ENCODE assay signal across 1 cellular context in genomic region chr6:34656378-34657036, GRCh38.
A peak's percentile ranks its signal among the peaks of the same experiment; 100 is the strongest.
TF ChIP-seq lines count a peak whose summit lies in the region.

No MANE protein-coding gene starts in this region.

TF ChIP-seq in HEK293, 187 proteins besides CTCF, POLR2A, EP300 and RAD21 (continued from another document and continues in another):
- TF ChIP-seq ZNF626 (tag by site-specific recombination; IDR thresholded peaks at IDR 0.05) (no peak), ZNF354C (tag by site-specific recombination; IDR thresholded peaks at IDR 0.05; ENCODE audit: borderline replicate concordance, low read depth) (no peak), ZFHX2 (tag by site-specific recombination; conservative IDR thresholded peaks at IDR 0.05) (peak; percentile 69), ZNF600 (tag by site-specific recombination; IDR thresholded peaks at IDR 0.05) (peak; percentile 80), ZNF658 (tag by site-specific recombination; IDR thresholded peaks at IDR 0.05) (no peak), ZNF629 (tag by site-specific recombination; IDR thresholded peaks at IDR 0.05) (peak; percentile 98), SP7 (tag by site-specific recombination; IDR thresholded peaks at IDR 0.05) (peak; percentile 99), KLF1 (tag by site-specific recombination; IDR thresholded peaks at IDR 0.05) (no peak), ATF2 (tag by site-specific recombination; IDR thresholded peaks at IDR 0.05; ENCODE audit: low read depth) (peak; percentile 97), ZNF184 (tag by site-specific recombination; IDR thresholded peaks at IDR 0.05) (peak; percentile 63), KLF10 (tag by site-specific recombination; IDR thresholded peaks at IDR 0.05) (peak; percentile 41; the same call in 1 of the 2 replicates), ZNF639 (tag by site-specific recombination; IDR thresholded peaks at IDR 0.05) (peak; percentile 93), TRIM28 (IDR thresholded peaks at IDR 0.05; ENCODE audit: borderline replicate concordance, low read length) (peak; percentile 89), GLI2 (tag by site-specific recombination; IDR thresholded peaks at IDR 0.05; ENCODE audit: borderline replicate concordance, low read depth) (peak; percentile 49; the same call in 1 of the 2 replicates), ZBTB8A (tag by site-specific recombination; IDR thresholded peaks at IDR 0.05) (peak; percentile 35; the same call in 1 of the 2 replicates), ZNF664 (tag by site-specific recombination; IDR thresholded peaks at IDR 0.05) (peak; percentile 39; the same call in 1 of the 2 replicates), ZNF76 (tag by site-specific recombination; IDR thresholded peaks at IDR 0.05; ENCODE audit: borderline replicate concordance, low read depth) (peak; percentile 59; the same call in 1 of the 2 replicates), ZXDB (tag by site-specific recombination; IDR thresholded peaks at IDR 0.05) (peak; percentile 86), ZNF24 (tag by site-specific recombination; IDR thresholded peaks at IDR 0.05) (peak; percentile 96), ZNF433 (tag by site-specific recombination; IDR thresholded peaks at IDR 0.05; ENCODE audit: low read depth) (no peak), TCF7L2 (IDR thresholded peaks at IDR 0.05; ENCODE audit: borderline replicate concordance, low read depth, low read length) (peak; percentile 64), OVOL3 (tag by site-specific recombination; IDR thresholded peaks at IDR 0.05) (peak; percentile 71; the same call in 1 of the 2 replicates), ZNF449 (tag by site-specific recombination; IDR thresholded peaks at IDR 0.05) (0 out of 2 replicates have a peak, but pooled peaks have one; percentile 11), OSR2 (tag by site-specific recombination; IDR thresholded peaks at IDR 0.05) (peak; percentile 99), ZNF175 (tag by site-specific recombination; IDR thresholded peaks at IDR 0.05) (no peak), ZNF214 (tag by site-specific recombination; IDR thresholded peaks at IDR 0.05; ENCODE audit: borderline replicate concordance) (no peak), ZNF211 (tag by site-specific recombination; IDR thresholded peaks at IDR 0.05; ENCODE audit: low read depth) (no peak)
- TF ChIP-seq, protein P1, sequence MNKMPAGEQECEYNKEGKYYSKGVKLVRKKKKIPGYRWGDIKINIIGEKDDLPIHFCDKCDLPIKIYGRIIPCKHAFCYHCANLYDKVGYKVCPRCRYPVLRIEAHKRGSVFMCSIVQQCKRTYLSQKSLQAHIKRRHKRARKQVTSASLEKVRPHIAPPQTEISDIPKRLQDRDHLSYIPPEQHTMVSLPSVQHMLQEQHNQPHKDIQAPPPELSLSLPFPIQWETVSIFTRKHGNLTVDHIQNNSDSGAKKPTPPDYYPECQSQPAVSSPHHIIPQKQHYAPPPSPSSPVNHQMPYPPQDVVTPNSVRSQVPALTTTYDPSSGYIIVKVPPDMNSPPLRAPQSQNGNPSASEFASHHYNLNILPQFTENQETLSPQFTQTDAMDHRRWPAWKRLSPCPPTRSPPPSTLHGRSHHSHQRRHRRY (tag by site-specific recombination; IDR thresholded peaks at IDR 0.05), result no peak
- TF ChIP-seq, protein P2, sequence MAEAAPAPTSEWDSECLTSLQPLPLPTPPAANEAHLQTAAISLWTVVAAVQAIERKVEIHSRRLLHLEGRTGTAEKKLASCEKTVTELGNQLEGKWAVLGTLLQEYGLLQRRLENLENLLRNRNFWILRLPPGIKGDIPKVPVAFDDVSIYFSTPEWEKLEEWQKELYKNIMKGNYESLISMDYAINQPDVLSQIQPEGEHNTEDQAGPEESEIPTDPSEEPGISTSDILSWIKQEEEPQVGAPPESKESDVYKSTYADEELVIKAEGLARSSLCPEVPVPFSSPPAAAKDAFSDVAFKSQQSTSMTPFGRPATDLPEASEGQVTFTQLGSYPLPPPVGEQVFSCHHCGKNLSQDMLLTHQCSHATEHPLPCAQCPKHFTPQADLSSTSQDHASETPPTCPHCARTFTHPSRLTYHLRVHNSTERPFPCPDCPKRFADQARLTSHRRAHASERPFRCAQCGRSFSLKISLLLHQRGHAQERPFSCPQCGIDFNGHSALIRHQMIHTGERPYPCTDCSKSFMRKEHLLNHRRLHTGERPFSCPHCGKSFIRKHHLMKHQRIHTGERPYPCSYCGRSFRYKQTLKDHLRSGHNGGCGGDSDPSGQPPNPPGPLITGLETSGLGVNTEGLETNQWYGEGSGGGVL (tag by site-specific recombination; IDR thresholded peaks at IDR 0.05), result no peak
- TF ChIP-seq, protein P3, sequence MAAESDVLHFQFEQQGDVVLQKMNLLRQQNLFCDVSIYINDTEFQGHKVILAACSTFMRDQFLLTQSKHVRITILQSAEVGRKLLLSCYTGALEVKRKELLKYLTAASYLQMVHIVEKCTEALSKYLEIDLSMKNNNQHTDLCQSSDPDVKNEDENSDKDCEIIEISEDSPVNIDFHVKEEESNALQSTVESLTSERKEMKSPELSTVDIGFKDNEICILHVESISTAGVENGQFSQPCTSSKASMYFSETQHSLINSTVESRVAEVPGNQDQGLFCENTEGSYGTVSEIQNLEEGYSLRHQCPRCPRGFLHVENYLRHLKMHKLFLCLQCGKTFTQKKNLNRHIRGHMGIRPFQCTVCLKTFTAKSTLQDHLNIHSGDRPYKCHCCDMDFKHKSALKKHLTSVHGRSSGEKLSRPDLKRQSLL (tag by site-specific recombination; IDR thresholded peaks at IDR 0.05), result no peak
- TF ChIP-seq, protein P4, sequence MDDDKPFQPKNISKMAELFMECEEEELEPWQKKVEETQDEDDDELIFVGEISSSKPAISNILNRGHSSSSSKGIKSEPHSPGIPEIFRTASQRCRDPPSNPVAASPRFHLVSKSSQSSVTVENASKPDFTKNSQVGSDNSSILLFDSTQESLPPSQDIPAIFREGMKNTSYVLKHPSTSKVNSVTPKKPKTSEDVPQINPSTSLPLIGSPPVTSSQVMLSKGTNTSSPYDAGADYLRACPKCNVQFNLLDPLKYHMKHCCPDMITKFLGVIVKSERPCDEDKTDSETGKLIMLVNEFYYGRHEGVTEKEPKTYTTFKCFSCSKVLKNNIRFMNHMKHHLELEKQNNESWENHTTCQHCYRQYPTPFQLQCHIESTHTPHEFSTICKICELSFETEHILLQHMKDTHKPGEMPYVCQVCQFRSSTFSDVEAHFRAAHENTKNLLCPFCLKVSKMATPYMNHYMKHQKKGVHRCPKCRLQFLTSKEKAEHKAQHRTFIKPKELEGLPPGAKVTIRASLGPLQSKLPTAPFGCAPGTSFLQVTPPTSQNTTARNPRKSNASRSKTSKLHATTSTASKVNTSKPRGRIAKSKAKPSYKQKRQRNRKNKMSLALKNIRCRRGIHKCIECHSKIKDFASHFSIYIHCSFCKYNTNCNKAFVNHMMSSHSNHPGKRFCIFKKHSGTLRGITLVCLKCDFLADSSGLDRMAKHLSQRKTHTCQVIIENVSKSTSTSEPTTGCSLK (tag by site-specific recombination; IDR thresholded peaks at IDR 0.05), result no peak
- TF ChIP-seq, protein P5, sequence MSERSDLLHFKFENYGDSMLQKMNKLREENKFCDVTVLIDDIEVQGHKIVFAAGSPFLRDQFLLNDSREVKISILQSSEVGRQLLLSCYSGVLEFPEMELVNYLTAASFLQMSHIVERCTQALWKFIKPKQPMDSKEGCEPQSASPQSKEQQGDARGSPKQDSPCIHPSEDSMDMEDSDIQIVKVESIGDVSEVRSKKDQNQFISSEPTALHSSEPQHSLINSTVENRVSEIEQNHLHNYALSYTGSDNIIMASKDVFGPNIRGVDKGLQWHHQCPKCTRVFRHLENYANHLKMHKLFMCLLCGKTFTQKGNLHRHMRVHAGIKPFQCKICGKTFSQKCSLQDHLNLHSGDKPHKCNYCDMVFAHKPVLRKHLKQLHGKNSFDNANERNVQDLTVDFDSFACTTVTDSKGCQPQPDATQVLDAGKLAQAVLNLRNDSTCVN (tag by site-specific recombination; optimal IDR thresholded peaks at IDR 0.05), result peak; percentile 41
- TF ChIP-seq, protein P6, sequence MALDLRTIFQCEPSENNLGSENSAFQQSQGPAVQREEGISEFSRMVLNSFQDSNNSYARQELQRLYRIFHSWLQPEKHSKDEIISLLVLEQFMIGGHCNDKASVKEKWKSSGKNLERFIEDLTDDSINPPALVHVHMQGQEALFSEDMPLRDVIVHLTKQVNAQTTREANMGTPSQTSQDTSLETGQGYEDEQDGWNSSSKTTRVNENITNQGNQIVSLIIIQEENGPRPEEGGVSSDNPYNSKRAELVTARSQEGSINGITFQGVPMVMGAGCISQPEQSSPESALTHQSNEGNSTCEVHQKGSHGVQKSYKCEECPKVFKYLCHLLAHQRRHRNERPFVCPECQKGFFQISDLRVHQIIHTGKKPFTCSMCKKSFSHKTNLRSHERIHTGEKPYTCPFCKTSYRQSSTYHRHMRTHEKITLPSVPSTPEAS (tag by site-specific recombination; IDR thresholded peaks at IDR 0.05), result no peak
- TF ChIP-seq, protein P7, sequence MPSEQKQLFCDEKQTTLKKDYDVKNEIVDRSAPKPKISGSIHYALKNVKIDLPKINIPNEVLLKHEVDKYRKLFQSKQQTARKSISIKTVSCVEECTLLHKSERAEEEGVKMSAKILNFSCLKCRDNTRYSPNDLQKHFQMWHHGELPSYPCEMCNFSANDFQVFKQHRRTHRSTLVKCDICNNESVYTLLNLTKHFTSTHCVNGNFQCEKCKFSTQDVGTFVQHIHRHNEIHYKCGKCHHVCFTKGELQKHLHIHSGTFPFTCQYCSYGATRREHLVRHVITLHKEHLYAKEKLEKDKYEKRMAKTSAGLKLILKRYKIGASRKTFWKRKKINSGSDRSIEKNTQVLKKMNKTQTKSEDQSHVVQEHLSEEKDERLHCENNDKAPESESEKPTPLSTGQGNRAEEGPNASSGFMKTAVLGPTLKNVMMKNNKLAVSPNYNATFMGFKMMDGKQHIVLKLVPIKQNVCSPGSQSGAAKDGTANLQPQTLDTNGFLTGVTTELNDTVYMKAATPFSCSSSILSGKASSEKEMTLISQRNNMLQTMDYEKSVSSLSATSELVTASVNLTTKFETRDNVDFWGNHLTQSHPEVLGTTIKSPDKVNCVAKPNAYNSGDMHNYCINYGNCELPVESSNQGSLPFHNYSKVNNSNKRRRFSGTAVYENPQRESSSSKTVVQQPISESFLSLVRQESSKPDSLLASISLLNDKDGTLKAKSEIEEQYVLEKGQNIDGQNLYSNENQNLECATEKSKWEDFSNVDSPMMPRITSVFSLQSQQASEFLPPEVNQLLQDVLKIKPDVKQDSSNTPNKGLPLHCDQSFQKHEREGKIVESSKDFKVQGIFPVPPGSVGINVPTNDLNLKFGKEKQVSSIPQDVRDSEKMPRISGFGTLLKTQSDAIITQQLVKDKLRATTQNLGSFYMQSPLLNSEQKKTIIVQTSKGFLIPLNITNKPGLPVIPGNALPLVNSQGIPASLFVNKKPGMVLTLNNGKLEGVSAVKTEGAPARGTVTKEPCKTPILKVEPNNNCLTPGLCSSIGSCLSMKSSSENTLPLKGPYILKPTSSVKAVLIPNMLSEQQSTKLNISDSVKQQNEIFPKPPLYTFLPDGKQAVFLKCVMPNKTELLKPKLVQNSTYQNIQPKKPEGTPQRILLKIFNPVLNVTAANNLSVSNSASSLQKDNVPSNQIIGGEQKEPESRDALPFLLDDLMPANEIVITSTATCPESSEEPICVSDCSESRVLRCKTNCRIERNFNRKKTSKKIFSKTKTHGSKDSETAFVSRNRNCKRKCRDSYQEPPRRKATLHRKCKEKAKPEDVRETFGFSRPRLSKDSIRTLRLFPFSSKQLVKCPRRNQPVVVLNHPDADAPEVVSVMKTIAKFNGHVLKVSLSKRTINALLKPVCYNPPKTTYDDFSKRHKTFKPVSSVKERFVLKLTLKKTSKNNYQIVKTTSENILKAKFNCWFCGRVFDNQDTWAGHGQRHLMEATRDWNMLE (tag by site-specific recombination; conservative IDR thresholded peaks at IDR 0.05; ENCODE audit: low read depth), result 0 out of 2 replicates have a peak, but pooled peaks have one; percentile 28
- TF ChIP-seq, protein P8, sequence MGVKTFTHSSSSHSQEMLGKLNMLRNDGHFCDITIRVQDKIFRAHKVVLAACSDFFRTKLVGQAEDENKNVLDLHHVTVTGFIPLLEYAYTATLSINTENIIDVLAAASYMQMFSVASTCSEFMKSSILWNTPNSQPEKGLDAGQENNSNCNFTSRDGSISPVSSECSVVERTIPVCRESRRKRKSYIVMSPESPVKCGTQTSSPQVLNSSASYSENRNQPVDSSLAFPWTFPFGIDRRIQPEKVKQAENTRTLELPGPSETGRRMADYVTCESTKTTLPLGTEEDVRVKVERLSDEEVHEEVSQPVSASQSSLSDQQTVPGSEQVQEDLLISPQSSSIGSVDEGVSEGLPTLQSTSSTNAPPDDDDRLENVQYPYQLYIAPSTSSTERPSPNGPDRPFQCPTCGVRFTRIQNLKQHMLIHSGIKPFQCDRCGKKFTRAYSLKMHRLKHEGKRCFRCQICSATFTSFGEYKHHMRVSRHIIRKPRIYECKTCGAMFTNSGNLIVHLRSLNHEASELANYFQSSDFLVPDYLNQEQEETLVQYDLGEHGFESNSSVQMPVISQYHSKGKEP (tag by site-specific recombination; IDR thresholded peaks at IDR 0.05), result peak; percentile 88
